Comparison of ENCODE assay signal across 12 cellular contexts in the genomic region with DNA sequence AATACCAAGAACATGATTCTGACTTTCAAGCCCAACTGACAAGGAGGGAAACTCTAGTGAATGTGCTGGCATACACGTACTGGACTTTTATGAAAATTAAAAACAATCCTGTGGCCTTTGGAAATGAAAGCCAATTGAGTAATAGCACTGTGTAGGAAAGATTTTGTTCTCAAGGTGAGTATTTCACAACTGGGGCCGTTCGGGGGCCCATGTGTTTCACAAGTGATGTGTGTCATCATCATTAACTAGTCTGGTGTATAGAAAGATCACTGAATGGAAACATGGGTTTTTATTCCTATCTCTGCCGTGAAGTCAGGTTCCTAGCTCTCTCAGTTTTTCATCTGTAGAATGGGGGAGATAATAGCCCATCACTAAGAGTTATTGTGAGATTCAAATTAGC.
DNase-seq lines count a peak whose midpoint lies in the region; ATAC-seq and TF ChIP-seq lines count a peak whose summit lies in the region.
"Had no signal": no experiment of that assay in that cellular context is flagged by ENCODE, and none has a peak within 500 bp of the region (broad histone marks: within the 10 kb centered on the region; RNA-seq: fewer than 3 reads in every experiment).

No MANE protein-coding gene starts in this region.

- H3K4me2 ChIP-seq in GM23338 = no peak overlapping the region

- H3K4me3 ChIP-seq in GM23338 = no peak overlapping the region

- ATAC-seq in GM23338 (no peak), HG03045 (IDR thresholded peaks at IDR 0.05; ENCODE audit: unreplicated experiment) (no peak)

- no peak for TF ChIP-seq CTCF in GM23338 (conservative IDR thresholded peaks at IDR 0.05; ENCODE audit: low read depth in 2 of 2)

- H3K36me3 Mint-ChIP-seq in GM23338 (ENCODE audit: low read depth) = no peaks in the 10 kb centered on the region

- H3K4me1 Mint-ChIP-seq in GM23338 = no peaks in the 10 kb centered on the region
- H3K4me1 Mint-ChIP-seq: central memory CD8-positive, alpha-beta T cell had no signal

- no peaks in the 10 kb centered on the region for H3K27me3 ChIP-seq in GM23338 (ENCODE audit: insufficient read depth)

- H3F3A ChIP-seq in GM23338 (replicated peaks; ENCODE audit: low read depth) = no peaks in the 10 kb centered on the region

- H2AFZ ChIP-seq in GM23338 = no peak overlapping the region

- H3K4me3 Mint-ChIP-seq in GM23338 = no peak overlapping the region
- H3K4me3 Mint-ChIP-seq: central memory CD8-positive, alpha-beta T cell had no signal

- no peak overlapping the region for H3K27ac ChIP-seq in GM23338 (ENCODE audit: low read depth)

- no peaks in the 10 kb centered on the region for H4K20me1 ChIP-seq in GM23338 (replicated peaks; ENCODE audit: insufficient read depth)

- no peaks in the 10 kb centered on the region for H3K9me3 Mint-ChIP-seq in GM23338

- H3K9me2 ChIP-seq in GM23338 (ENCODE audit: insufficient read depth) = no peaks in the 10 kb centered on the region

- DNase-seq in EL = peak; percentile 16
- DNase-seq in MV-4-11 (lab: John Stamatoyannopoulos, UW) = peak; percentile 45
- peak; percentile 92 for DNase-seq in fibroblast of gingiva (ENCODE audit: low read depth)
- DNase-seq in renal cortical epithelial cell (ENCODE audit: low read depth) = peak; percentile 53
- DNase-seq in GM23338 (ENCODE audit: low spot score) = no peak
- no peak for DNase-seq in A172 (ENCODE audit: low spot score)
- no peak for DNase-seq in COR-L47 (lab: John Stamatoyannopoulos, UW)
- DNase-seq: activated CD8-positive, alpha-beta memory T cell treated with anti-CD3 and anti-CD28 coated beads, Interleukin-2, amount 50 U/mL, for 4 hours; DMS79; NCI-H524 had no signal

- no peaks in the 10 kb centered on the region for H3K27me3 Mint-ChIP-seq in GM23338 (ENCODE audit: insufficient read depth, low read depth, poor library complexity)
- H3K27me3 Mint-ChIP-seq: central memory CD8-positive, alpha-beta T cell had no signal

- H3K4me1 ChIP-seq in GM23338 (ENCODE audit: insufficient read depth) = no peaks in the 10 kb centered on the region

- H3K27ac Mint-ChIP-seq in GM23338 = no peak overlapping the region

- no peaks in the 10 kb centered on the region for H3K79me2 ChIP-seq in GM23338 (replicated peaks; ENCODE audit: insufficient read depth)

- no peaks in the 10 kb centered on the region for H3K36me3 ChIP-seq in GM23338 (ENCODE audit: insufficient read depth)

TF ChIP-seq in GM23338, 12 proteins besides CTCF, POLR2A, EP300 and RAD21 (continues in another document):
- TF ChIP-seq NANOG (IDR thresholded peaks at IDR 0.05; ENCODE audit: borderline replicate concordance) (no peak), EZH2phosphoT487 (IDR thresholded peaks at IDR 0.05; ENCODE audit: unreplicated experiment) (no peak), ETS1 (IDR thresholded peaks at IDR 0.05) (no peak), EZH2 (IDR thresholded peaks at IDR 0.05; ENCODE audit: low read depth, unreplicated experiment) (no peak), ZNF114 (CRISPR knock-in tag; IDR thresholded peaks at IDR 0.05) (no peak), STAT1 (IDR thresholded peaks at IDR 0.05; ENCODE audit: unreplicated experiment) (no peak), JUNB (IDR thresholded peaks at IDR 0.05; ENCODE audit: unreplicated experiment) (no peak), CREB1 (CRISPR knock-in tag; IDR thresholded peaks at IDR 0.05; ENCODE audit: low read depth) (no peak), POLR2AphosphoS5 (IDR thresholded peaks at IDR 0.05; ENCODE audit: low read depth) (no peak)
- TF ChIP-seq, protein P1, sequence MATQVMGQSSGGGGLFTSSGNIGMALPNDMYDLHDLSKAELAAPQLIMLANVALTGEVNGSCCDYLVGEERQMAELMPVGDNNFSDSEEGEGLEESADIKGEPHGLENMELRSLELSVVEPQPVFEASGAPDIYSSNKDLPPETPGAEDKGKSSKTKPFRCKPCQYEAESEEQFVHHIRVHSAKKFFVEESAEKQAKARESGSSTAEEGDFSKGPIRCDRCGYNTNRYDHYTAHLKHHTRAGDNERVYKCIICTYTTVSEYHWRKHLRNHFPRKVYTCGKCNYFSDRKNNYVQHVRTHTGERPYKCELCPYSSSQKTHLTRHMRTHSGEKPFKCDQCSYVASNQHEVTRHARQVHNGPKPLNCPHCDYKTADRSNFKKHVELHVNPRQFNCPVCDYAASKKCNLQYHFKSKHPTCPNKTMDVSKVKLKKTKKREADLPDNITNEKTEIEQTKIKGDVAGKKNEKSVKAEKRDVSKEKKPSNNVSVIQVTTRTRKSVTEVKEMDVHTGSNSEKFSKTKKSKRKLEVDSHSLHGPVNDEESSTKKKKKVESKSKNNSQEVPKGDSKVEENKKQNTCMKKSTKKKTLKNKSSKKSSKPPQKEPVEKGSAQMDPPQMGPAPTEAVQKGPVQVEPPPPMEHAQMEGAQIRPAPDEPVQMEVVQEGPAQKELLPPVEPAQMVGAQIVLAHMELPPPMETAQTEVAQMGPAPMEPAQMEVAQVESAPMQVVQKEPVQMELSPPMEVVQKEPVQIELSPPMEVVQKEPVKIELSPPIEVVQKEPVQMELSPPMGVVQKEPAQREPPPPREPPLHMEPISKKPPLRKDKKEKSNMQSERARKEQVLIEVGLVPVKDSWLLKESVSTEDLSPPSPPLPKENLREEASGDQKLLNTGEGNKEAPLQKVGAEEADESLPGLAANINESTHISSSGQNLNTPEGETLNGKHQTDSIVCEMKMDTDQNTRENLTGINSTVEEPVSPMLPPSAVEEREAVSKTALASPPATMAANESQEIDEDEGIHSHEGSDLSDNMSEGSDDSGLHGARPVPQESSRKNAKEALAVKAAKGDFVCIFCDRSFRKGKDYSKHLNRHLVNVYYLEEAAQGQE (IDR thresholded peaks at IDR 0.05; ENCODE audit: unreplicated experiment) = no peak
- TF ChIP-seq, protein P2, sequence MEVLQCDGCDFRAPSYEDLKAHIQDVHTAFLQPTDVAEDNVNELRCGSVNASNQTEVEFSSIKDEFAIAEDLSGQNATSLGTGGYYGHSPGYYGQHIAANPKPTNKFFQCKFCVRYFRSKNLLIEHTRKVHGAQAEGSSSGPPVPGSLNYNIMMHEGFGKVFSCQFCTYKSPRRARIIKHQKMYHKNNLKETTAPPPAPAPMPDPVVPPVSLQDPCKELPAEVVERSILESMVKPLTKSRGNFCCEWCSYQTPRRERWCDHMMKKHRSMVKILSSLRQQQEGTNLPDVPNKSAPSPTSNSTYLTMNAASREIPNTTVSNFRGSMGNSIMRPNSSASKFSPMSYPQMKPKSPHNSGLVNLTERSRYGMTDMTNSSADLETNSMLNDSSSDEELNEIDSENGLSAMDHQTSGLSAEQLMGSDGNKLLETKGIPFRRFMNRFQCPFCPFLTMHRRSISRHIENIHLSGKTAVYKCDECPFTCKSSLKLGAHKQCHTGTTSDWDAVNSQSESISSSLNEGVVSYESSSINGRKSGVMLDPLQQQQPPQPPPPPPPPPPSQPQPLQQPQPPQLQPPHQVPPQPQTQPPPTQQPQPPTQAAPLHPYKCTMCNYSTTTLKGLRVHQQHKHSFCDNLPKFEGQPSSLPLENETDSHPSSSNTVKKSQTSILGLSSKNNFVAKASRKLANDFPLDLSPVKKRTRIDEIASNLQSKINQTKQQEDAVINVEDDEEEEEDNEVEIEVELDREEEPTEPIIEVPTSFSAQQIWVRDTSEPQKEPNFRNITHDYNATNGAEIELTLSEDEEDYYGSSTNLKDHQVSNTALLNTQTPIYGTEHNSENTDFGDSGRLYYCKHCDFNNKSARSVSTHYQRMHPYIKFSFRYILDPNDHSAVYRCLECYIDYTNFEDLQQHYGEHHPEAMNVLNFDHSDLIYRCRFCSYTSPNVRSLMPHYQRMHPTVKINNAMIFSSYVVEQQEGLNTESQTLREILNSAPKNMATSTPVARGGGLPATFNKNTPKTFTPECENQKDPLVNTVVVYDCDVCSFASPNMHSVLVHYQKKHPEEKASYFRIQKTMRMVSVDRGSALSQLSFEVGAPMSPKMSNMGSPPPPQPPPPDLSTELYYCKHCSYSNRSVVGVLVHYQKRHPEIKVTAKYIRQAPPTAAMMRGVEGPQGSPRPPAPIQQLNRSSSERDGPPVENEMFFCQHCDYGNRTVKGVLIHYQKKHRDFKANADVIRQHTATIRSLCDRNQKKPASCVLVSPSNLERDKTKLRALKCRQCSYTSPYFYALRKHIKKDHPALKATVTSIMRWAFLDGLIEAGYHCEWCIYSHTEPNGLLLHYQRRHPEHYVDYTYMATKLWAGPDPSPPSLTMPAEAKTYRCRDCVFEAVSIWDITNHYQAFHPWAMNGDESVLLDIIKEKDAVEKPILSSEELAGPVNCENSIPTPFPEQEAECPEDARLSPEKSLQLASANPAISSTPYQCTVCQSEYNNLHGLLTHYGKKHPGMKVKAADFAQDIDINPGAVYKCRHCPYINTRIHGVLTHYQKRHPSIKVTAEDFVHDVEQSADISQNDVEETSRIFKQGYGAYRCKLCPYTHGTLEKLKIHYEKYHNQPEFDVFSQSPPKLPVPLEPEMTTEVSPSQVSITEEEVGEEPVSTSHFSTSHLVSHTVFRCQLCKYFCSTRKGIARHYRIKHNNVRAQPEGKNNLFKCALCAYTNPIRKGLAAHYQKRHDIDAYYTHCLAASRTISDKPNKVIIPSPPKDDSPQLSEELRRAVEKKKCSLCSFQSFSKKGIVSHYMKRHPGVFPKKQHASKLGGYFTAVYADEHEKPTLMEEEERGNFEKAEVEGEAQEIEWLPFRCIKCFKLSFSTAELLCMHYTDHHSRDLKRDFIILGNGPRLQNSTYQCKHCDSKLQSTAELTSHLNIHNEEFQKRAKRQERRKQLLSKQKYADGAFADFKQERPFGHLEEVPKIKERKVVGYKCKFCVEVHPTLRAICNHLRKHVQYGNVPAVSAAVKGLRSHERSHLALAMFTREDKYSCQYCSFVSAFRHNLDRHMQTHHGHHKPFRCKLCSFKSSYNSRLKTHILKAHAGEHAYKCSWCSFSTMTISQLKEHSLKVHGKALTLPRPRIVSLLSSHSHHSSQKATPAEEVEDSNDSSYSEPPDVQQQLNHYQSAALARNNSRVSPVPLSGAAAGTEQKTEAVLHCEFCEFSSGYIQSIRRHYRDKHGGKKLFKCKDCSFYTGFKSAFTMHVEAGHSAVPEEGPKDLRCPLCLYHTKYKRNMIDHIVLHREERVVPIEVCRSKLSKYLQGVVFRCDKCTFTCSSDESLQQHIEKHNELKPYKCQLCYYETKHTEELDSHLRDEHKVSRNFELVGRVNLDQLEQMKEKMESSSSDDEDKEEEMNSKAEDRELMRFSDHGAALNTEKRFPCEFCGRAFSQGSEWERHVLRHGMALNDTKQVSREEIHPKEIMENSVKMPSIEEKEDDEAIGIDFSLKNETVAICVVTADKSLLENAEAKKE (CRISPR knock-in tag; IDR thresholded peaks at IDR 0.05) = no peak

Comparison
In these comparisons a context has a peak if more than half of its experiments do, and no peak if none do; other contexts are left out.
1. DNase-seq: peak in EL (single experiment), MV-4-11 (single experiment), fibroblast of gingiva (single experiment) and renal cortical epithelial cell (single experiment); none in GM23338 (single experiment), A172 (single experiment) and COR-L47 (single experiment).